ENCODE assay signal across 9 cellular contexts in genomic region chr17:63698381-63698885, GRCh38. TPM values are rescaled to one million over a fixed set of nuclear protein-coding genes. Genes with fewer than 3 reads are reported as not detected.
DNase-seq lines count a peak whose midpoint lies in the region; ATAC-seq and TF ChIP-seq lines count a peak whose summit lies in the region.
"Had no signal": no experiment of that assay in that cellular context is flagged by ENCODE, and none has a peak within 500 bp of the region (broad histone marks: within the 10 kb centered on the region; RNA-seq: fewer than 3 reads in every experiment).

No MANE protein-coding gene starts in this region.

- peak overlapping the region; percentile 58; the same call in 1 of the 2 replicates for H3K9ac ChIP-seq in iPS-20b (ENCODE audit: low read depth, low read length)

- TF ChIP-seq CTCF in foreskin keratinocyte (conservative IDR thresholded peaks at IDR 0.05), result no peak

- peaks cover 21% of the 10 kb centered on the region for H3K36me3 ChIP-seq in iPS-20b (ENCODE audit: insufficient read depth, low read depth, low read length)

- H3K9me3 ChIP-seq in iPS-20b (ENCODE audit: insufficient read depth, low read depth, low read length), result no peaks in the 10 kb centered on the region

- H3K27me3 Mint-ChIP-seq in stimulated activated naive CD8-positive, alpha-beta T cell treated with anti-CD3 and anti-CD28 coated beads, Interleukin-15, amount 100 ng/mL, for 72 hours, result no peaks in the 10 kb centered on the region

- H3K4me1 ChIP-seq in iPS-20b (ENCODE audit: insufficient read depth, low read length) (peaks cover 7% of the 10 kb centered on the region; the same call in 1 of the 2 replicates), foreskin keratinocyte (no peaks in the 10 kb centered on the region)

- peak overlapping the region; percentile 90 to 98 for H3K4me3 Mint-ChIP-seq in stimulated activated naive CD8-positive, alpha-beta T cell treated with anti-CD3 and anti-CD28 coated beads, Interleukin-15, amount 100 ng/mL, for 72 hours

- peaks cover 66% of the 10 kb centered on the region for H3K4me1 Mint-ChIP-seq in stimulated activated naive CD8-positive, alpha-beta T cell treated with anti-CD3 and anti-CD28 coated beads, Interleukin-15, amount 100 ng/mL, for 72 hours

- H3K27ac ChIP-seq in iPS-20b (ENCODE audit: low read length) (no peak overlapping the region), foreskin keratinocyte (no peak overlapping the region)
- H3K27ac ChIP-seq: epithelial cell of prostate had no signal

- ATAC-seq in stimulated activated naive CD8-positive, alpha-beta T cell treated with anti-CD3 and anti-CD28 coated beads, Interleukin-15, amount 100 ng/mL, for 72 hours, result no peak
- no peak for ATAC-seq in foreskin keratinocyte

- peak; percentile 15 to 19 for DNase-seq in NOMO-1 (lab: John Stamatoyannopoulos, UW; ENCODE audit: unreplicated experiment in 2 of 2)
- no peak for DNase-seq in NOMO-1 treated with dmso at 0.1 percent for 144 hours (lab: John Stamatoyannopoulos, UW; ENCODE audit: unreplicated experiment)
- DNase-seq in activated T-cell treated with anti-CD3 and anti-CD28 coated beads, Interleukin-2, amount 50 U/mL, for 48 hours, result peak; percentile 59 to 69
- DNase-seq in stimulated activated naive CD8-positive, alpha-beta T cell treated with anti-CD3 and anti-CD28 coated beads, Interleukin-15, amount 100 ng/mL, for 72 hours, result peak; percentile 48 to 56
- DNase-seq in ureter (ENCODE audit: low spot score), result no peak
- DNase-seq in Kasumi-1 (lab: John Stamatoyannopoulos, UW), result no peak
- DNase-seq in foreskin keratinocyte, result no peak

- H3K27me3 ChIP-seq in iPS-20b (ENCODE audit: insufficient read depth, low read length) (peaks cover 7% of the 10 kb centered on the region; the same call in 1 of the 2 replicates), foreskin keratinocyte (peaks cover 6% of the 10 kb centered on the region)

- peak overlapping the region; percentile 71 for H3K4me3 ChIP-seq in iPS-20b (ENCODE audit: low read length)

- no peaks in the 10 kb centered on the region for H3K9me3 Mint-ChIP-seq in stimulated activated naive CD8-positive, alpha-beta T cell treated with anti-CD3 and anti-CD28 coated beads, Interleukin-15, amount 100 ng/mL, for 72 hours

- H3K27ac Mint-ChIP-seq in stimulated activated naive CD8-positive, alpha-beta T cell treated with anti-CD3 and anti-CD28 coated beads, Interleukin-15, amount 100 ng/mL, for 72 hours, result peak overlapping the region; percentile 76 to 99

RNA-seq across cellular contexts. Expression of gene LIMD2, which starts 1.5 kb away (rescaled TPM):
- total RNA-seq in ureter (13.8 TPM), foreskin keratinocyte (15.2 and 19.2 TPM in 2 replicates)
- polyA plus RNA-seq in foreskin keratinocyte, result 27.0 and 34.3 TPM in 2 replicates

RNA-seq across cellular contexts. Expression of gene STRADA, which starts 43.2 kb away (rescaled TPM):
- total RNA-seq in ureter (58.6 TPM), foreskin keratinocyte (18.1 and 18.8 TPM in 2 replicates)
- polyA plus RNA-seq in foreskin keratinocyte, result 18.4 and 18.8 TPM in 2 replicates

Comparison
In these comparisons a context has a peak if more than half of its experiments do, and no peak if none do; other contexts are left out.
1. DNase-seq: peak in NOMO-1 (2 of 2), activated T-cell treated with anti-CD3 and anti-CD28 coated beads, Interleukin-2, amount 50 U/mL, for 48 hours (2 of 2) and stimulated activated naive CD8-positive, alpha-beta T cell treated with anti-CD3 and anti-CD28 coated beads, Interleukin-15, amount 100 ng/mL, for 72 hours (2 of 2); none in NOMO-1 treated with dmso at 0.1 percent for 144 hours (single experiment), ureter (single experiment), Kasumi-1 (0 of 2) and foreskin keratinocyte (0 of 2).